Comparison of ENCODE assay signal across 2 cellular contexts in genomic region chr2:71934595-71935263, GRCh38.
TF ChIP-seq lines count a peak whose summit lies in the region.

No MANE protein-coding gene starts in this region.

TF ChIP-seq in A549, 52 proteins besides CTCF, POLR2A, EP300 and RAD21 (continued from another document):
- no peak for TF ChIP-seq PBX3 (IDR thresholded peaks at IDR 0.05)
- no peak for TF ChIP-seq EHF (CRISPR knock-in tag; IDR thresholded peaks at IDR 0.05)
- TF ChIP-seq MAZ (IDR thresholded peaks at IDR 0.05; ENCODE audit: borderline replicate concordance, low read depth, low read length) = no peak
- TF ChIP-seq CEBPB (IDR thresholded peaks at IDR 0.05) = peak; percentile 32 to 67; a peak in 2 of 4 replicates
- no peak for TF ChIP-seq SMC3 (IDR thresholded peaks at IDR 0.05)

TF ChIP-seq in Ishikawa, 13 proteins besides CTCF, POLR2A, EP300 and RAD21 (continued from another document):
- TF ChIP-seq, protein P1, sequence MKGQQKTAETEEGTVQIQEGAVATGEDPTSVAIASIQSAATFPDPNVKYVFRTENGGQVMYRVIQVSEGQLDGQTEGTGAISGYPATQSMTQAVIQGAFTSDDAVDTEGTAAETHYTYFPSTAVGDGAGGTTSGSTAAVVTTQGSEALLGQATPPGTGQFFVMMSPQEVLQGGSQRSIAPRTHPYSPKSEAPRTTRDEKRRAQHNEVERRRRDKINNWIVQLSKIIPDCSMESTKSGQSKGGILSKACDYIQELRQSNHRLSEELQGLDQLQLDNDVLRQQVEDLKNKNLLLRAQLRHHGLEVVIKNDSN (IDR thresholded peaks at IDR 0.05) = no peak
- TF ChIP-seq CEBPB (IDR thresholded peaks at IDR 0.05) = peak; percentile 49
- no peak for TF ChIP-seq FOXM1 (IDR thresholded peaks at IDR 0.05; ENCODE audit: borderline replicate concordance, low read depth)
